In the genomic region with DNA sequence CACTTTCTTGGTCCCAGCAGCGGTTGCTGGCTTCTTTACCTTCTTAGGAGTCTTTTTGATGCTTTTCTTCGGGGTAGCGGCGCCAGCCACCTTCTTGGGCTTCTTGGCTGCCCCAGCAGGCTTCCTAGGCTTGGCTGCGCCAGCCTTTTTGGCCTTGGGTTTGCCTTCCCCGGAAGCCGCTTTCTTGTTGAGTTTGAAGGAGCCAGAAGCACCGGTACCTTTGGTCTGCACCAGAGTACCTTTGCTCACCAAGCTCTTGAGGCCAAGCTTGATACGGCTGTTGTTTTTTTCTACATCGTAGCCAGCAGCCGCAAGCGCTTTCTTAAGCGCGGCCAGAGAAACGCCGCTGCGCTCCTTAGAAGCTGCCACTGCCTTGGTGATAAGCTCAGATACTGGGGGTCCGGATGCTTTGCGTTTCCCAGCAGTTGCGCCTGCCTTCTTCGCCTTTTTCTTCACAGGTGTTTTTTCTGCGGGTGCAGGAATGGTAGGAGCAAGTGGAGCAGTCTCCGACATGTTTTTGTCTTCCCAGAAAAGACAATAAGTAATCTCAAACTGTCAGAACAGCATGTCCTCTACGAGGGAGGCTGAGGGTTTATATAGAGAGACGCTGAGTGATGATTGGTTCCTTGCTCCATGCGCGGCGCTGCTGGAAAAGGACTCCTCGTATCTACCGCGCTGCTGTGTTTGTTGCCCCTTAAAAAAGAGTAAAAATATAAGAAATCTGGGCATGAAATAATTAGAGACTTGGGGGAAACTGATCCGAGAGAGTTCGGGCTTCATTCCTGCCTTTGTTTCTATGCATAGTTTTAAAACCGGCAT, we compare ENCODE assay signal across 8 cellular contexts.
DNase-seq lines count a peak whose midpoint lies in the region; ATAC-seq and TF ChIP-seq lines count a peak whose summit lies in the region.

No MANE protein-coding gene starts in this region.

- H3K36me3 Mint-ChIP-seq in activated T-cell treated with anti-CD3 and anti-CD28 coated beads, Interleukin-2, amount 50 U/mL, for 72 hours (ENCODE audit: insufficient read depth in 2 of 2): no peaks in the 10 kb centered on the region
- no peaks in the 10 kb centered on the region for H3K36me3 Mint-ChIP-seq in neural progenitor cell

- peaks cover 43% of the 10 kb centered on the region for H3F3A ChIP-seq in neural progenitor cell (ENCODE audit: low read depth)

- DNase-seq in BE2C (peak; percentile 72), NOMO-1 (lab: John Stamatoyannopoulos, UW; ENCODE audit: unreplicated experiment in 2 of 2) (peak; percentile 70 to 83), fibroblast of peridontal ligament (ENCODE audit: extremely low read depth) (peak; percentile 86), neural progenitor cell (ENCODE audit: low spot score) (peak; percentile 80), upper lobe of left lung (peak in 1 of 2 donors; percentile 75)
- DNase-seq in activated T-cell treated with anti-CD3 and anti-CD28 coated beads, Interleukin-2, amount 50 U/mL, for 72 hours: peak; percentile 81 to 83

- H3K9me3 ChIP-seq in BE2C: no peaks in the 10 kb centered on the region; the same call in 1 of the 2 replicates
- no peaks in the 10 kb centered on the region for H3K9me3 ChIP-seq in neural progenitor cell (ENCODE audit: low read depth)
- H3K9me3 ChIP-seq in upper lobe of left lung: no peaks in the 10 kb centered on the region

- peaks cover 44% of the 10 kb centered on the region for H3K4me1 Mint-ChIP-seq in activated T-cell treated with anti-CD3 and anti-CD28 coated beads, Interleukin-2, amount 50 U/mL, for 72 hours (ENCODE audit: low read depth)
- H3K4me1 Mint-ChIP-seq in neural progenitor cell: peaks cover 26% of the 10 kb centered on the region

- H3K4me1 ChIP-seq in BE2C: no peaks in the 10 kb centered on the region; the same call in 1 of the 2 replicates
- peaks cover 6% of the 10 kb centered on the region for H3K4me1 ChIP-seq in neural progenitor cell
- H3K4me1 ChIP-seq in upper lobe of left lung: peaks cover 12 to 22% (median 17%) of the 10 kb centered on the region in 4 donors

- H3K79me2 ChIP-seq in neural progenitor cell (ENCODE audit: low read depth): peaks cover 6% of the 10 kb centered on the region

- TF ChIP-seq CTCF in BE2C (IDR thresholded peaks at IDR 0.05; ENCODE audit: low read depth, low read length): no peak
- no peak for TF ChIP-seq CTCF in neural progenitor cell (IDR thresholded peaks at IDR 0.05)
- no peak for TF ChIP-seq CTCF in upper lobe of left lung (IDR thresholded peaks at IDR 0.05)

- H3K36me3 ChIP-seq in BE2C (no peaks in the 10 kb centered on the region), neural progenitor cell (no peaks in the 10 kb centered on the region), upper lobe of left lung (no peaks in the 10 kb centered on the region)

- H4K20me1 ChIP-seq in neural progenitor cell (ENCODE audit: low read depth): peaks cover 5% of the 10 kb centered on the region

- TF ChIP-seq POLR2A in upper lobe of left lung (IDR thresholded peaks at IDR 0.05): peak; percentile 51 to 94 (median 92)

- H3K4me3 ChIP-seq in BE2C (ENCODE audit: low read depth, low read length) (peak overlapping the region; percentile 97), neural progenitor cell (peak overlapping the region; percentile 84), upper lobe of left lung (peak overlapping the region; percentile 11 to 58 (median 53))

- H3K9ac ChIP-seq in neural progenitor cell: peak overlapping the region; percentile 63

- H3K4me3 Mint-ChIP-seq in activated T-cell treated with anti-CD3 and anti-CD28 coated beads, Interleukin-2, amount 50 U/mL, for 72 hours: peak overlapping the region; percentile 92 to 100
- H3K4me3 Mint-ChIP-seq in neural progenitor cell: peak overlapping the region; percentile 91

- 0 to 1% methylated on average over 33 to 34 of the region's 34 CpGs for WGBS in upper lobe of left lung, 2 donors

- ATAC-seq in GM19023 (IDR thresholded peaks at IDR 0.05; ENCODE audit: unreplicated experiment): peak; percentile 53
- peak; percentile 40 for ATAC-seq in HG03139 (IDR thresholded peaks at IDR 0.05; ENCODE audit: unreplicated experiment)
- peak; percentile 66 to 69 for ATAC-seq in activated T-cell treated with anti-CD3 and anti-CD28 coated beads, Interleukin-2, amount 50 U/mL, for 72 hours (replicated peaks in 1 of 2)
- ATAC-seq in upper lobe of left lung (ENCODE audit: low FRiP score in 2 of 2): peak; percentile 85 to 89

- H3K27me3 ChIP-seq in BE2C (no peaks in the 10 kb centered on the region), neural progenitor cell (no peaks in the 10 kb centered on the region), upper lobe of left lung (peaks cover 0 to 14% (median 2%) of the 10 kb centered on the region in 4 donors)

- H2AFZ ChIP-seq in neural progenitor cell (replicated peaks): peak overlapping the region; percentile 59

- H3K27ac ChIP-seq in neural progenitor cell (peak overlapping the region; percentile 79), upper lobe of left lung (peak overlapping the region; percentile 87 to 92 (median 88))

- peak overlapping the region; percentile 100 for H3K27ac Mint-ChIP-seq in activated T-cell treated with anti-CD3 and anti-CD28 coated beads, Interleukin-2, amount 50 U/mL, for 72 hours
- peak overlapping the region; percentile 91 for H3K27ac Mint-ChIP-seq in neural progenitor cell

- TF ChIP-seq EP300 in upper lobe of left lung (IDR thresholded peaks at IDR 0.05): peak in 3 of 4 donors; percentile 25 to 80 (median 44)

- no peaks in the 10 kb centered on the region for H3K9me3 Mint-ChIP-seq in activated T-cell treated with anti-CD3 and anti-CD28 coated beads, Interleukin-2, amount 50 U/mL, for 72 hours
- H3K9me3 Mint-ChIP-seq in neural progenitor cell: no peaks in the 10 kb centered on the region

- peak overlapping the region; percentile 96 for H3K4me2 ChIP-seq in neural progenitor cell

- no peaks in the 10 kb centered on the region for H3K27me3 Mint-ChIP-seq in activated T-cell treated with anti-CD3 and anti-CD28 coated beads, Interleukin-2, amount 50 U/mL, for 72 hours (ENCODE audit: low read depth)
- H3K27me3 Mint-ChIP-seq in neural progenitor cell (ENCODE audit: insufficient read depth, low read depth): peaks cover 7% of the 10 kb centered on the region
